Comparison of ENCODE assay signal across 12 cellular contexts in the genomic region with DNA sequence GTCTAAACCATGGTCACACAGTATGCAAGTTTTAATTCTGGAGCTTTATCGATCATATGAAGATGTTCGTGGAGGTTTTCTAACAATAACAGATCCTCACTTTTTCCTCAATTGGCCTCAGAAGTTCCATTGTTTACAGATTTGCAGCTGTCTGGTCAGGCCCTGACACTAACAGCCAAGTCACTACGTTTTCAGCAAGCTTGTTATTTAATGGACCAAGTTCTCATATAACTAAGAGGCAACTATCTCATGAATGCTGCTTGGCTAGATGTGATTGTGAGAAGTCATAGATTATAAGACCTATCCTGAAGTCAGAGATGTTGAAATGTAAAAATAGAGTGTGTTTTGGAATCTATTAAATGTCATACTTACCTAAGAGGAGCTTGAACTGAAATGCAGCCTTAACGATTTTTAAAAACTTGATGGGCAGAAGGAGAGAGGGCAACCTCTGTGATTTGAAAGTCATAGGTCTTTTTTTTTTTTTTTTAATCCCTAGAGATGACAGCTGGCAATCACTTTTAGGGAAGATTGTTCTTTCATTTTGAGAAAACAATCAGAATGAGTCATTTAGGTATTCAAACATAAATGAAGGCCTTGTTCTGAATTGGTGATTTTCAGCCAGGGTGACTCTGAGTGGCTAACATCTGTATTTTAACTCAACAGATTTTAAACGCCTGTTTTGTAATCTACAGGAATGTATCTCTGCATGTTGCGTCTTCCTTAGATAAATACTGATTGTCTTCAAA. TPM values are rescaled to one million over a fixed set of nuclear protein-coding genes. Genes with fewer than 3 reads are reported as not detected.
A peak's percentile ranks its signal among the peaks of the same experiment; 100 is the strongest.
DNase-seq lines count a peak whose midpoint lies in the region; ATAC-seq and TF ChIP-seq lines count a peak whose summit lies in the region.
"Had no signal": no experiment of that assay in that cellular context is flagged by ENCODE, and none has a peak within 500 bp of the region (broad histone marks: within the 10 kb centered on the region; RNA-seq: fewer than 3 reads in every experiment).

No MANE protein-coding gene starts in this region.

- H3K36me3 ChIP-seq in esophagus muscularis mucosa = no peaks in the 10 kb centered on the region

- TF ChIP-seq EP300 in esophagus muscularis mucosa (IDR thresholded peaks at IDR 0.05) = no peak

- H3K4me3 ChIP-seq in esophagus muscularis mucosa = no peak overlapping the region

- WGBS in esophagus muscularis mucosa = 55% methylated on average over 6 of the region's 6 CpGs

- no peak for TF ChIP-seq POLR2A in esophagus muscularis mucosa (IDR thresholded peaks at IDR 0.05; ENCODE audit: low read depth)

- intact Hi-C loops in esophagus muscularis mucosa (cut with DNase I) = loop anchor here (5.0 kb wide), 1 partner anchor 44 kb away; no protein-coding TSS in a partner anchor

- H3K27me3 ChIP-seq in esophagus muscularis mucosa = no peaks in the 10 kb centered on the region

- no peaks in the 10 kb centered on the region for H3K9me3 ChIP-seq in esophagus muscularis mucosa

- peak; percentile 17 for DNase-seq in GM10266 (ENCODE audit: extremely low spot score)
- DNase-seq in esophagus muscularis mucosa (ENCODE audit: extremely low spot score) = peak; percentile 24
- no peak for DNase-seq in stimulated activated CD4-positive, alpha-beta T cell treated with anti-CD3 and anti-CD28 coated beads, Interleukin-15, amount 100 ng/mL, for 24 hours
- no peak for DNase-seq in NCI-H187 treated with DMSO at 0.1 percent for 48 hours (lab: John Stamatoyannopoulos, UW)
- DNase-seq in stimulated activated naive CD8-positive, alpha-beta T cell treated with anti-CD3 and anti-CD28 coated beads, Interleukin-15, Interleukin-2, amounts not matched to agents 100 U/mL and 50 U/mL, for 24 hours = no peak
- DNase-seq: effector CD4-positive, alpha-beta T cell; NCI-H1048; SW 1271 had no signal

- ATAC-seq in GM19455 (IDR thresholded peaks at IDR 0.05; ENCODE audit: unreplicated experiment) (peak; percentile 61), HG03066 (IDR thresholded peaks at IDR 0.05; ENCODE audit: low read depth, unreplicated experiment) (peak; percentile 49), HG02970 (IDR thresholded peaks at IDR 0.05; ENCODE audit: low FRiP score, unreplicated experiment) (no peak)
- ATAC-seq in stimulated activated naive CD8-positive, alpha-beta T cell treated with anti-CD3 and anti-CD28 coated beads, Interleukin-15, Interleukin-2, amounts not matched to agents 100 U/mL and 50 U/mL, for 24 hours = no peak

- H3K4me1 ChIP-seq in esophagus muscularis mucosa = peaks cover 25 to 32% (median 30%) of the 10 kb centered on the region in 4 donors

- TF ChIP-seq CTCF in GM10266 (IDR thresholded peaks at IDR 0.05; ENCODE audit: control insufficient read depth, insufficient read depth, low read depth, missing control alignments) (no peak), esophagus muscularis mucosa (IDR thresholded peaks at IDR 0.05) (no peak)

- peak overlapping the region; percentile 24 to 61 (median 50) for H3K27ac ChIP-seq in esophagus muscularis mucosa (replicated peaks in 1 of 4)
- H3K27ac ChIP-seq: C4-2B had no signal

RNA-seq across cellular contexts. Expression of a gene that starts 48.4 kb away (rescaled TPM):
- 1 to 10 TPM; 2.5 to 5.7 (median 4.3) TPM for total RNA-seq in esophagus muscularis mucosa

Comparison
In these comparisons a context has a peak if more than half of its experiments do, and no peak if none do; other contexts are left out.
1. DNase-seq: peak in GM10266 (single experiment) and esophagus muscularis mucosa (single experiment); none in stimulated activated CD4-positive, alpha-beta T cell treated with anti-CD3 and anti-CD28 coated beads, Interleukin-15, amount 100 ng/mL, for 24 hours (single experiment), NCI-H187 treated with DMSO at 0.1 percent for 48 hours (single experiment) and stimulated activated naive CD8-positive, alpha-beta T cell treated with anti-CD3 and anti-CD28 coated beads, Interleukin-15, Interleukin-2, amounts not matched to agents 100 U/mL and 50 U/mL, for 24 hours (single experiment).
2. ATAC-seq: peak in GM19455 (single experiment) and HG03066 (single experiment); none in stimulated activated naive CD8-positive, alpha-beta T cell treated with anti-CD3 and anti-CD28 coated beads, Interleukin-15, Interleukin-2, amounts not matched to agents 100 U/mL and 50 U/mL, for 24 hours (single experiment) and HG02970 (single experiment).